Comparison of ENCODE assay signal across 1 cellular context in the genomic region with DNA sequence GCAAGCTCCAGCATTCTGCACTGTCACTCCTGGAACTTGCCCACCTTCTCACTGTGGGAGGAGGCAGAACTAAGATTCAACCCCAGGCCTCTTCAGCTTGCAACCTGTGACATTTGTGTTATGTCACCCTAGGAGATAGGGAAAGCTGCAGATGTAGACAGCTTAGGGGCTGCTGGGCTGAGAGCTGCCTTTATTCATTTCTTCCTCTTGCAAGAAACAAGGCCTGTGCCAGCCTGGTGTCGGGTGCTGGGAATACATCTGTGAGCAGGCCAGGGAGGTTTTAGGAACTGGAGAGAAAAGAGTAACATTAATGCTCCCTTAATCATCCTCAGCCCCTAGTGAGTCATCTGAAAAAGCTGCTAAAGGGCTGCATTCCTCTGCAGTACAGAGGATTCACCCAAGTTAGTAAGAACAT.
TF ChIP-seq lines count a peak whose summit lies in the region.

No MANE protein-coding gene starts in this region.

TF ChIP-seq in HepG2, 621 proteins besides CTCF, POLR2A, EP300 and RAD21 (continued from another document):
- TF ChIP-seq ZBED4 (CRISPR knock-in tag; IDR thresholded peaks at IDR 0.05; ENCODE audit: borderline replicate concordance) (no peak), ETV6 (CRISPR knock-in tag; conservative IDR thresholded peaks at IDR 0.05) (no peak), HOXA9 (CRISPR knock-in tag; IDR thresholded peaks at IDR 0.05; ENCODE audit: borderline replicate concordance) (no peak), ZBTB25 (CRISPR knock-in tag; IDR thresholded peaks at IDR 0.05) (no peak), ZMYM4 (CRISPR knock-in tag; IDR thresholded peaks at IDR 0.05) (no peak), ZNF407 (CRISPR knock-in tag; IDR thresholded peaks at IDR 0.05; ENCODE audit: not compliant biosample characterization) (no peak)
- TF ChIP-seq, protein P1, sequence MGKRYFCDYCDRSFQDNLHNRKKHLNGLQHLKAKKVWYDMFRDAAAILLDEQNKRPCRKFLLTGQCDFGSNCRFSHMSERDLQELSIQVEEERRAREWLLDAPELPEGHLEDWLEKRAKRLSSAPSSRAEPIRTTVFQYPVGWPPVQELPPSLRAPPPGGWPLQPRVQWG (CRISPR knock-in tag; IDR thresholded peaks at IDR 0.05; ENCODE audit: borderline replicate concordance, low read depth), result no peak
